ENCODE assay signal across 17 cellular contexts in the genomic region with DNA sequence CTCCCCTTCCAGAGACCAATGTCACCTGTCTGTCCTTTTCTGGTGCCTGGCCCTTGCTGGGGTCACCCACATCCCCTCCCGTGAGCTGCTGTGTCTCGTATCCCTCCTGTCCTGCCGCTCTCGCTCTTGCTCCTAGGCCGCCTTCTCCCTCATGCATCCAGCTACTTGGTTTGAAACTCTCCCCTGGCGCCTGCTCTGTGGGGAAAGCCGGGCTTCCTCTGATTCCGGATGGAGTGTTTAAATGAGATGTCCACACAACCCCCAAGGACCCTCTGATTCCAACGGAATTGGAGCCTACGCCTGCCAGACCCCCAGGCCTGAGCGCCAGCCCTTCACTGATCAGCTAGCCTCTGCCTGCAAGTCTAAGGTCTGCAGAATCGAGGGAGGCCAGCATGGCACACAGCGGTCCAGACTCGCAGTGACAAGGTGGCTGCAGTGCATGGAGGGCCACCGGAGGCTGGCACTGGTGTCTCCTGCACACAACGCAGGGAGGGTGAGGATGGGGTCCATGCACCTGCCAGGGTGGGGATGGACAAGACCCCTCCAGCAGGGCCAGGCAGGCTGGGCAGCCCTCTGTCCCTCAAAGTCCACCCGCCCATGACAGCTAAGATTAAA. TPM values are rescaled to one million over a fixed set of nuclear protein-coding genes. Genes with fewer than 3 reads are reported as not detected.
DNase-seq lines count a peak whose midpoint lies in the region; ATAC-seq, FAIRE-seq and TF ChIP-seq lines count a peak whose summit lies in the region.
"Had no signal": no experiment of that assay in that cellular context is flagged by ENCODE, and none has a peak within 500 bp of the region (broad histone marks: within the 10 kb centered on the region; RNA-seq: fewer than 3 reads in every experiment).

No MANE protein-coding gene starts in this region.

- CTCF ChIA-PET in HEK293T (lab: Yijun Ruan, JAX) = no interaction called here

- H3K27ac ChIP-seq in muscle layer of duodenum (ENCODE audit: low read length) (peak overlapping the region; percentile 98), thoracic aorta (peak overlapping the region; percentile 96 to 97)

- no peak overlapping the region for H3K4me3 Mint-ChIP-seq in chondrocyte (ENCODE audit: unreplicated experiment)
- H3K4me3 Mint-ChIP-seq: central memory CD8-positive, alpha-beta T cell; stimulated activated memory B cell treated with anti-CD40 and anti-IgM and Interleukin-4, amounts not matched to agents 10 μg/mL and 1 μg/mL and 100 μg/mL, for 72 hours had no signal

- H3K36me3 ChIP-seq in muscle layer of duodenum (ENCODE audit: control insufficient read depth in 1 of 2, insufficient read depth in 2 of 2, low read length in 2 of 2) (no peaks in the 10 kb centered on the region), thoracic aorta (no peaks in the 10 kb centered on the region)

- no peak overlapping the region for H3K27ac Mint-ChIP-seq in chondrocyte (ENCODE audit: unreplicated experiment)
- H3K27ac Mint-ChIP-seq: stimulated activated memory B cell treated with anti-CD40 and anti-IgM and Interleukin-4, amounts not matched to agents 10 μg/mL and 1 μg/mL and 100 μg/mL, for 72 hours had no signal

- no peaks in the 10 kb centered on the region for H3K9me3 Mint-ChIP-seq in chondrocyte (ENCODE audit: low read depth)
- H3K9me3 Mint-ChIP-seq: central memory CD8-positive, alpha-beta T cell; stimulated activated memory B cell treated with anti-CD40 and anti-IgM and Interleukin-4, amounts not matched to agents 10 μg/mL and 1 μg/mL and 100 μg/mL, for 72 hours had no signal

- no peaks in the 10 kb centered on the region for H3K27me3 ChIP-seq in muscle layer of duodenum (ENCODE audit: low read depth, low read length)
- H3K27me3 ChIP-seq in thoracic aorta (replicated peaks; ENCODE audit: insufficient read depth) = no peaks in the 10 kb centered on the region

- FAIRE-seq in GM12891 (lab: Jason Lieb, UNC) = no peak

- no peaks in the 10 kb centered on the region for H3K27me3 Mint-ChIP-seq in chondrocyte (ENCODE audit: low read depth)

- TF ChIP-seq POLR2A in GM12891 (IDR thresholded peaks at IDR 0.05; ENCODE audit: low read depth, low read length) = no peak

- POLR2A ChIA-PET in HEK293T (lab: Yijun Ruan, JAX) = no interaction called here

- H3K4me1 Mint-ChIP-seq in chondrocyte (ENCODE audit: low read depth) = peaks cover 78% of the 10 kb centered on the region

- H3K36me3 Mint-ChIP-seq in chondrocyte (ENCODE audit: low read depth) = no peaks in the 10 kb centered on the region
- H3K36me3 Mint-ChIP-seq: stimulated activated memory B cell treated with anti-CD40 and anti-IgM and Interleukin-4, amounts not matched to agents 10 μg/mL and 1 μg/mL and 100 μg/mL, for 72 hours had no signal

- H3K9me3 ChIP-seq in muscle layer of duodenum (ENCODE audit: control insufficient read depth in 1 of 2, low read length in 2 of 2) (no peaks in the 10 kb centered on the region), thoracic aorta (peaks cover 4% of the 10 kb centered on the region)

- no peak overlapping the region for H3K4me3 ChIP-seq in muscle layer of duodenum (ENCODE audit: low read depth in 1 of 2, low read length in 2 of 2)
- H3K4me3 ChIP-seq in thoracic aorta = no peak overlapping the region

- ATAC-seq in thoracic aorta (ENCODE audit: insufficient number of reproducible peaks, low FRiP score, low read depth) = no peak
- ATAC-seq: stimulated activated memory B cell treated with anti-CD40 and anti-IgM and Interleukin-4, amounts not matched to agents 10 μg/mL and 1 μg/mL and 100 μg/mL, for 72 hours had no signal

- no peak for TF ChIP-seq CTCF in chondrocyte (IDR thresholded peaks at IDR 0.05)
- TF ChIP-seq CTCF in thoracic aorta (IDR thresholded peaks at IDR 0.05) = no peak

- DNase-seq in activated effector memory CD4-positive, alpha-beta T cell treated with anti-CD3 and anti-CD28 coated beads, Interleukin-2, amount 50 U/mL, for 16 hours = peak; percentile 54
- no peak for DNase-seq in activated effector memory CD4-positive, alpha-beta T cell treated with Interleukin-2 at 50 U/mL for 16 hours
- peak; percentile 83 for DNase-seq in chondrocyte (ENCODE audit: low spot score)
- DNase-seq in thoracic aorta (ENCODE audit: low spot score) = no peak
- DNase-seq in HEK293T (ENCODE audit: extremely low spot score) = no peak
- DNase-seq in NCI-H446 (lab: John Stamatoyannopoulos, UW) = no peak
- DNase-seq in GM12891 (ENCODE audit: insufficient read length, low spot score) = no peak
- DNase-seq: activated CD4-positive, alpha-beta T cell treated with anti-CD3 and anti-CD28 coated beads, Interleukin-2, amount 50 U/mL, for 48 hours; activated naive CD4-positive, alpha-beta T cell treated with Interleukin-2 at 50 U/mL for 16 hours; mesendoderm; NCI-H146; NCI-H524; stimulated activated CD4-positive, alpha-beta T cell treated with anti-CD3 and anti-CD28 coated beads, Interleukin-4, amount 100 ng/mL, for 1 hour; T1000 had no signal

- H3K4me1 ChIP-seq in muscle layer of duodenum (ENCODE audit: control insufficient read depth in 1 of 2, insufficient read depth in 2 of 2, low read length in 2 of 2) = peaks cover 47 to 69% of the 10 kb centered on the region in 2 donors
- H3K4me1 ChIP-seq in thoracic aorta (ENCODE audit: control insufficient read depth in 1 of 2, low read depth in 2 of 2) = peaks cover 58 to 97% of the 10 kb centered on the region in 2 donors

TF ChIP-seq in HEK293T, 16 proteins besides CTCF, POLR2A, EP300 and RAD21:
- TF ChIP-seq FOXA1 (IDR thresholded peaks at IDR 0.05) (no peak), BHLHE40 (IDR thresholded peaks at IDR 0.05; ENCODE audit: borderline replicate concordance) (no peak), ELF4 (IDR thresholded peaks at IDR 0.05) (no peak), ARNT (IDR thresholded peaks at IDR 0.05) (no peak), FOXM1 (IDR thresholded peaks at IDR 0.05; ENCODE audit: borderline replicate concordance) (no peak), SUZ12 (IDR thresholded peaks at IDR 0.05) (no peak), CTBP1 (IDR thresholded peaks at IDR 0.05; ENCODE audit: borderline replicate concordance) (no peak), NFRKB (IDR thresholded peaks at IDR 0.05) (no peak), HDGF (IDR thresholded peaks at IDR 0.05; ENCODE audit: borderline replicate concordance) (no peak), SP1 (IDR thresholded peaks at IDR 0.05) (no peak), LEF1 (IDR thresholded peaks at IDR 0.05; ENCODE audit: borderline replicate concordance) (no peak), TARDBP (IDR thresholded peaks at IDR 0.05) (no peak), FOXK2 (IDR thresholded peaks at IDR 0.05) (no peak), L3MBTL2 (conservative IDR thresholded peaks at IDR 0.05) (no peak), ZNF384 (IDR thresholded peaks at IDR 0.05) (no peak)
- TF ChIP-seq, protein P1, sequence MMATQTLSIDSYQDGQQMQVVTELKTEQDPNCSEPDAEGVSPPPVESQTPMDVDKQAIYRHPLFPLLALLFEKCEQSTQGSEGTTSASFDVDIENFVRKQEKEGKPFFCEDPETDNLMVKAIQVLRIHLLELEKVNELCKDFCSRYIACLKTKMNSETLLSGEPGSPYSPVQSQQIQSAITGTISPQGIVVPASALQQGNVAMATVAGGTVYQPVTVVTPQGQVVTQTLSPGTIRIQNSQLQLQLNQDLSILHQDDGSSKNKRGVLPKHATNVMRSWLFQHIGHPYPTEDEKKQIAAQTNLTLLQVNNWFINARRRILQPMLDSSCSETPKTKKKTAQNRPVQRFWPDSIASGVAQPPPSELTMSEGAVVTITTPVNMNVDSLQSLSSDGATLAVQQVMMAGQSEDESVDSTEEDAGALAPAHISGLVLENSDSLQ (IDR thresholded peaks at IDR 0.05) = no peak

TF ChIP-seq in GM12891, 5 proteins besides CTCF, POLR2A, EP300 and RAD21:
- TF ChIP-seq POLR2AphosphoS5 (IDR thresholded peaks at IDR 0.05; ENCODE audit: low read depth, low read length) (no peak), TAF1 (IDR thresholded peaks at IDR 0.05; ENCODE audit: low read depth, low read length) (no peak)

RNA-seq across cellular contexts. Expression of a gene that starts 47.2 kb away (rescaled TPM):
- total RNA-seq in chondrocyte (5.6 to 9.9 TPM (median 6.5 TPM) in 3 replicates), thoracic aorta (10 to 100 TPM; 21.7 to 30.3 TPM)
- 1.8 TPM for polyA plus RNA-seq in GM12891 (2012; ENCODE audit: low read depth, missing spikeins)

Comparison
In these comparisons a context has a peak if more than half of its experiments do, and no peak if none do; other contexts are left out.
1. DNase-seq: peak in activated effector memory CD4-positive, alpha-beta T cell treated with anti-CD3 and anti-CD28 coated beads, Interleukin-2, amount 50 U/mL, for 16 hours (single experiment) and chondrocyte (single experiment); none in activated effector memory CD4-positive, alpha-beta T cell treated with Interleukin-2 at 50 U/mL for 16 hours (single experiment), thoracic aorta (single experiment), HEK293T (single experiment), NCI-H446 (0 of 2) and GM12891 (single experiment).